Comparison of ENCODE assay signal across 8 cellular contexts in the genomic region with DNA sequence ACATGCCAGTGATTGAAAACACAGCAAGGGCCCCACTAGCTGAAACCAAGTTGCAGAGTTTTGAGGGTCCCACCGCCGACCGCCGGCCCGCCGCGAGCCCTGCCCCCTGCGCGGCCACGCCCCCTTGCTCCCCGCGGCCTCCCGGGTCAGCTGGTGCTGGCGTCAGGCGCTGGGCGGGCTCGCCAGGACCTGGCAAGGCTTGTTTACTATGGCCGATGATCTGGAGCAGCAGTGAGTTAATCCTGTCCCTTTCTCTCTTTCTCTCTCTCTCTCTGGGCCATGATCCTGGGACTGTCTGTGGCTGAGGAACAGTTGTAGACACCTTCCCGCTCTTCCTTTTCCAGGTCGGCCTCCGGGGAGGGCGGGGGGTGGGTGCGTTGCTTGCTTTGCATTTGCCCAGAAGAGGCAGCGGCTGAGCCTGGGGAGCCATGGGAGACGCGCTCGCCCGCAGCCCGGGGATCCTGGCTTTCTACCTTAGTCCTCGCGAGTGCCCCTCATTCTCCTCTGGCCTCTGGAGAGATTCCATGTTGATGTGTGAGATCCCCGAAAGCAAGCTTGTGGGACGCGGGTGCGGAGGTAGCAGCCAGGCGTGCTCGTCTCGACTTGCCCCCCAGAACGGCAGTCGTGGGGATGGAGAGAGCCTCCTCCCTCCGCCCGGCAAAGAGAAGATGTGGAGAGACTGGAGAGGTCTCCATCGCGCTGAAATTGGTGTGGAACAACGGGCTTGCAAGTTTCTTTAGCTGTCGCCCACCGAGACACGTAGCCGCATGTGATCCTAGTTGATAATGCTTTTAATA. TPM values are rescaled to one million over a fixed set of nuclear protein-coding genes. Genes with fewer than 3 reads are reported as not detected.
A peak's percentile ranks its signal among the peaks of the same experiment; 100 is the strongest.
DNase-seq lines count a peak whose midpoint lies in the region; ATAC-seq and TF ChIP-seq lines count a peak whose summit lies in the region.

A gene with protein sequence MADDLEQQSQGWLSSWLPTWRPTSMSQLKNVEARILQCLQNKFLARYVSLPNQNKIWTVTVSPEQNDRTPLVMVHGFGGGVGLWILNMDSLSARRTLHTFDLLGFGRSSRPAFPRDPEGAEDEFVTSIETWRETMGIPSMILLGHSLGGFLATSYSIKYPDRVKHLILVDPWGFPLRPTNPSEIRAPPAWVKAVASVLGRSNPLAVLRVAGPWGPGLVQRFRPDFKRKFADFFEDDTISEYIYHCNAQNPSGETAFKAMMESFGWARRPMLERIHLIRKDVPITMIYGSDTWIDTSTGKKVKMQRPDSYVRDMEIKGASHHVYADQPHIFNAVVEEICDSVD (plus strand): TSS at position 202 of the 797 bp plus-strand sequence. CDS start 7 bp downstream, at position 209.

- CTCF ChIA-PET in activated CD4-positive, alpha-beta memory T cell treated with anti-CD3 and anti-CD28 coated beads, Interleukin-2, amount 10 ng/mL, durations not matched to agents 7 days and 5 days (lab: Charles Lee): interaction anchor here (0.6 to 5.5 kb wide), 22 partner anchors 9 to 772 kb away, joined by 3 to 41 read pairs (median 3); a partner anchor contains a TSS

- peak; percentile 82 for ATAC-seq in HG02870 (IDR thresholded peaks at IDR 0.05; ENCODE audit: unreplicated experiment)
- peak; percentile 95 to 99 for ATAC-seq in lower lobe of right lung

- peaks cover 29% of the 10 kb centered on the region for H3K36me3 Mint-ChIP-seq in activated CD4-positive, alpha-beta memory T cell treated with anti-CD3 and anti-CD28 coated beads, Interleukin-2, amount 10 ng/mL, durations not matched to agents 7 days and 5 days (ENCODE audit: low read depth)

- H3K27me3 ChIP-seq in effector memory CD4-positive, alpha-beta T cell (replicated peaks; ENCODE audit: control insufficient read depth, insufficient read depth, low read length, poor library complexity, severe bottlenecking): no peaks in the 10 kb centered on the region
- no peaks in the 10 kb centered on the region for H3K27me3 ChIP-seq in lower lobe of right lung (ENCODE audit: low read depth)

- H3K9me3 ChIP-seq in effector memory CD4-positive, alpha-beta T cell (ENCODE audit: control insufficient read depth, low read length): no peaks in the 10 kb centered on the region
- H3K9me3 ChIP-seq in lower lobe of right lung: no peaks in the 10 kb centered on the region

- peaks cover 10% of the 10 kb centered on the region for H3K4me1 ChIP-seq in effector memory CD4-positive, alpha-beta T cell (ENCODE audit: control insufficient read depth, insufficient read depth, low read length, poor library complexity, severe bottlenecking)
- peaks cover 22% of the 10 kb centered on the region for H3K4me1 ChIP-seq in lower lobe of right lung

- H3K4me3 Mint-ChIP-seq in activated CD4-positive, alpha-beta memory T cell treated with anti-CD3 and anti-CD28 coated beads, Interleukin-2, amount 10 ng/mL, durations not matched to agents 7 days and 5 days: peak within 1 kb of the TSS; percentile 88

- H3K27ac ChIP-seq in 22Rv1 (peak within 1 kb of the TSS; percentile 68), lower lobe of right lung (peak within 1 kb of the TSS; percentile 89)
- H3K27ac ChIP-seq in effector memory CD4-positive, alpha-beta T cell (ENCODE audit: insufficient read depth, low read length, poor library complexity, severe bottlenecking): peak within 1 kb of the TSS; percentile 66

- intact Hi-C loops in lower lobe of right lung (cut with DNase I): no loop called here

- peak within 1 kb of the TSS; percentile 69 for H3K27ac Mint-ChIP-seq in activated CD4-positive, alpha-beta memory T cell treated with anti-CD3 and anti-CD28 coated beads, Interleukin-2, amount 10 ng/mL, durations not matched to agents 7 days and 5 days

- H3K9me3 Mint-ChIP-seq in activated CD4-positive, alpha-beta memory T cell treated with anti-CD3 and anti-CD28 coated beads, Interleukin-2, amount 10 ng/mL, durations not matched to agents 7 days and 5 days: no peaks in the 10 kb centered on the region

- H3K4me1 Mint-ChIP-seq in activated CD4-positive, alpha-beta memory T cell treated with anti-CD3 and anti-CD28 coated beads, Interleukin-2, amount 10 ng/mL, durations not matched to agents 7 days and 5 days: peaks cover 25% of the 10 kb centered on the region

- peaks cover 13% of the 10 kb centered on the region for H3K36me3 ChIP-seq in effector memory CD4-positive, alpha-beta T cell (ENCODE audit: control insufficient read depth, insufficient read depth, low read length)
- H3K36me3 ChIP-seq in lower lobe of right lung: peaks cover 20% of the 10 kb centered on the region

- H3K4me3 ChIP-seq in GM12875 (ENCODE audit: low read depth, low read length) (peak within 1 kb of the TSS; percentile 58), lower lobe of right lung (peak within 1 kb of the TSS; percentile 89)
- H3K4me3 ChIP-seq in effector memory CD4-positive, alpha-beta T cell (ENCODE audit: insufficient read depth, low read depth, low read length, poor library complexity, severe bottlenecking): peak within 1 kb of the TSS; percentile 80

- peak; percentile 95 for DNase-seq in NCI-H2171 treated with DMSO at 0.1 percent for 48 hours (lab: John Stamatoyannopoulos, UW)
- peak; percentile 79 for DNase-seq in activated CD4-positive, alpha-beta memory T cell treated with anti-CD3 and anti-CD28 coated beads, Interleukin-2, amount 10 ng/mL, durations not matched to agents 7 days and 5 days
- peak; percentile 31 to 47 (median 39) for DNase-seq in effector memory CD4-positive, alpha-beta T cell
- peak; percentile 90 for DNase-seq in lower lobe of right lung
- peak; percentile 12 to 18 for DNase-seq in stimulated activated CD8-positive, alpha-beta memory T cell treated with anti-CD3 and anti-CD28 coated beads, Interleukin-15, amount 100 ng/mL, for 4 hours (ENCODE audit: low read depth in 2 of 2)

- peaks cover 14% of the 10 kb centered on the region for H3K27me3 Mint-ChIP-seq in activated CD4-positive, alpha-beta memory T cell treated with anti-CD3 and anti-CD28 coated beads, Interleukin-2, amount 10 ng/mL, durations not matched to agents 7 days and 5 days

- POLR2A ChIA-PET in activated CD4-positive, alpha-beta memory T cell treated with anti-CD3 and anti-CD28 coated beads, Interleukin-2, amount 10 ng/mL, durations not matched to agents 7 days and 5 days (lab: Charles Lee): interaction anchor here (1.0 to 5.6 kb wide), 7 partner anchors 9 to 272 kb away, joined by 3 to 88 read pairs (median 4); a partner anchor contains a TSS

- TF ChIP-seq CTCF in 22Rv1 (IDR thresholded peaks at IDR 0.05): no peak
- TF ChIP-seq CTCF in GM12875 (IDR thresholded peaks at IDR 0.05; ENCODE audit: borderline replicate concordance, insufficient read depth, low read depth, low read length): no peak
- TF ChIP-seq CTCF in lower lobe of right lung (IDR thresholded peaks at IDR 0.05): peak; percentile 3

RNA-seq across cellular contexts. Expression of the gene that starts here (rescaled TPM):
- 10 to 100 TPM; 16.7 to 20.7 TPM for total RNA-seq in activated CD4-positive, alpha-beta memory T cell treated with anti-CD3 and anti-CD28 coated beads, Interleukin-2, amount 10 ng/mL, durations not matched to agents 7 days and 5 days
- 28.5 TPM for total RNA-seq in lower lobe of right lung

Comparison
In these comparisons a context has a peak if more than half of its experiments do, and no peak if none do; other contexts are left out.
1. Peak in every context shown above with its lines: DNase-seq, ATAC-seq, H3K4me3 ChIP-seq and H3K27ac ChIP-seq.
2. DNase-seq: peak in every context shown above with its lines; median percentile 95 in NCI-H2171 treated with DMSO at 0.1 percent for 48 hours; 90 in lower lobe of right lung; 79 in activated CD4-positive, alpha-beta memory T cell treated with anti-CD3 and anti-CD28 coated beads, Interleukin-2, amount 10 ng/mL, durations not matched to agents 7 days and 5 days; 39 in effector memory CD4-positive, alpha-beta T cell; 15 in stimulated activated CD8-positive, alpha-beta memory T cell treated with anti-CD3 and anti-CD28 coated beads, Interleukin-15, amount 100 ng/mL, for 4 hours.